Comparison of ENCODE assay signal across 8 cellular contexts in the genomic region with DNA sequence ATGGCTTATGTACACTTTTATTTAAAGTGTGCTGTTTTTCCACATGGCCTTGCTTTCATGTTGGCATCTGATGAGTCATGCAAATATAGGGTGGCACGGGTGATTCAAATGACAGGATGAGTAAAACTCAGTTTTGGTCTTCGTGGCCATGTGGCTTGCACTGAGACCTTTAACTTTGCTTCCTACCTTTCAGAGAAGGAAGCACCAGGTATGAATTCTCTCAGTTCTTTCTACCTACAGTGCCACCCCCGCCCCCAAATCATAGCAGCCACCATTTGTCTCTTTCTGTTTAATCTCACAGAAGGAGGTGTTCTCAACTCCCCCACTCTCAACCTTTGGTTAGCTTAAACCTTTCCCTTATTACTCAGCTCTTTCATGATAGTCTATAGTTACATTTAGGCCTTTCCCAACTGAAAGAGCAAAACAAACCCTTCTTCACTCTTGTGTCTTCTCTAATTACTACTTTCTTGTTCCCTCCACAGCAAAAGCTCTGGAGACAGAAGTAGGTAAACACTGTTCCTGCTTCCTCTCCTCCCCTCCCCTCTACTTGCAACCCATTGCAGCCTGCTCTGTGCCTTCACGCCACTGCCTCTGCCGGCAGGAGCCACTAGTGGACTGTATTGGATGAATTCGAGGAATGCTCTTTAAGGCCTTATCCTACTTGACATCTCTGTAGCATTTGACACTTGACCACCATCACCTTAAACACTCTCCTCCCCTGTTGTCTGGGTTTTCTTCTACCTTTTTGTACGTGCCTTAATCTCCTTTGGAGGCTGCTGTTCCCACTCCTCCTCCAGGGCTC.
DNase-seq lines count a peak whose midpoint lies in the region; ATAC-seq, FAIRE-seq and TF ChIP-seq lines count a peak whose summit lies in the region.

No MANE protein-coding gene starts in this region.

- intact Hi-C loops in activated T-helper 2 cell treated with anti-CD3 and anti-CD28 coated beads, Interferon-gamma antibody, Interleukin-2, Interleukin-4, amounts not matched to agents 10 μg/mL and 5 μg/mL and 100 μg/mL, durations not matched to agents 14 hours and 24 hours and 36 hours (cut with micrococcal nuclease): loop anchor here (1.0 to 2.0 kb wide), 5 partner anchors 15 to 122 kb away; no protein-coding TSS in a partner anchor
- intact Hi-C loops in spleen (cut with DNase I; ENCODE audit: low total_unique reads): no loop called here

- peak overlapping the region in 3 of 8 donors; percentile 17 to 44 (median 34) for H3K27ac ChIP-seq in spleen

- H3K9me3 ChIP-seq in spleen: no peaks in the 10 kb centered on the region

- no peaks in the 10 kb centered on the region for H3K27me3 Mint-ChIP-seq in IgD-negative memory B cell
- H3K27me3 Mint-ChIP-seq in activated T-helper 2 cell treated with anti-CD3 and anti-CD28 coated beads, Interferon-gamma antibody, Interleukin-2, Interleukin-4, amounts not matched to agents 10 μg/mL and 5 μg/mL and 100 μg/mL, durations not matched to agents 14 hours and 24 hours and 36 hours (ENCODE audit: low read depth): no peaks in the 10 kb centered on the region
- no peaks in the 10 kb centered on the region for H3K27me3 Mint-ChIP-seq in immature natural killer cell (ENCODE audit: low read depth in 3 of 3)

- H3K36me3 Mint-ChIP-seq in IgD-negative memory B cell: peaks cover 1% of the 10 kb centered on the region
- H3K36me3 Mint-ChIP-seq in activated T-helper 2 cell treated with anti-CD3 and anti-CD28 coated beads, Interferon-gamma antibody, Interleukin-2, Interleukin-4, amounts not matched to agents 10 μg/mL and 5 μg/mL and 100 μg/mL, durations not matched to agents 14 hours and 24 hours and 36 hours (ENCODE audit: low read depth): peaks cover 36% of the 10 kb centered on the region
- peaks cover 0 to 4% (median under 1%) of the 10 kb centered on the region in 3 donors for H3K36me3 Mint-ChIP-seq in immature natural killer cell

- H3K4me3 Mint-ChIP-seq in IgD-negative memory B cell (no peak overlapping the region), immature natural killer cell (peak overlapping the region in 2 of 5 donors; percentile 27 to 45)
- H3K4me3 Mint-ChIP-seq in activated T-helper 2 cell treated with anti-CD3 and anti-CD28 coated beads, Interferon-gamma antibody, Interleukin-2, Interleukin-4, amounts not matched to agents 10 μg/mL and 5 μg/mL and 100 μg/mL, durations not matched to agents 14 hours and 24 hours and 36 hours (ENCODE audit: low read depth): peak overlapping the region; percentile 15

- peaks cover 0 to 34% (median 0%) of the 10 kb centered on the region in 6 donors for H3K36me3 ChIP-seq in spleen

- peak; percentile 82 for FAIRE-seq in GM12892 (lab: Jason Lieb, UNC)

- no peak for TF ChIP-seq POLR2A in GM12892 (IDR thresholded peaks at IDR 0.05; ENCODE audit: low read depth, low read length)
- no peak for TF ChIP-seq POLR2A in spleen (IDR thresholded peaks at IDR 0.05)

- H3K27ac Mint-ChIP-seq in IgD-negative memory B cell (peak overlapping the region in 2 of 3 donors; percentile 20 to 43), immature natural killer cell (peak overlapping the region; percentile 18 to 70 (median 50))
- H3K27ac Mint-ChIP-seq in activated T-helper 2 cell treated with anti-CD3 and anti-CD28 coated beads, Interferon-gamma antibody, Interleukin-2, Interleukin-4, amounts not matched to agents 10 μg/mL and 5 μg/mL and 100 μg/mL, durations not matched to agents 14 hours and 24 hours and 36 hours: peak overlapping the region; percentile 80

- H3K4me1 Mint-ChIP-seq in IgD-negative memory B cell: peaks cover 34 to 41% (median 40%) of the 10 kb centered on the region in 3 donors
- peaks cover 48% of the 10 kb centered on the region for H3K4me1 Mint-ChIP-seq in activated T-helper 2 cell treated with anti-CD3 and anti-CD28 coated beads, Interferon-gamma antibody, Interleukin-2, Interleukin-4, amounts not matched to agents 10 μg/mL and 5 μg/mL and 100 μg/mL, durations not matched to agents 14 hours and 24 hours and 36 hours (ENCODE audit: low read depth)
- H3K4me1 Mint-ChIP-seq in immature natural killer cell: peaks cover 54 to 85% of the 10 kb centered on the region in 2 donors

- DNase-seq in GM12892 (ENCODE audit: insufficient read length): no peak
- no peak for DNase-seq in activated T-helper 2 cell treated with anti-CD3 and anti-CD28 coated beads, Interferon-gamma antibody, Interleukin-2, Interleukin-4, amounts not matched to agents 10 μg/mL and 5 μg/mL and 100 μg/mL, durations not matched to agents 14 hours and 24 hours and 36 hours (ENCODE audit: low spot score)
- DNase-seq in immature natural killer cell: no peak
- DNase-seq in stimulated activated CD4-positive, alpha-beta T cell treated with anti-CD3 and anti-CD28 coated beads, TNF-alpha, amount 100 ng/mL, for 4 hours (ENCODE audit: low read depth in 3 of 3): peak; percentile 26 to 43 (median 30)
- DNase-seq in NCI-H226: no peak
- DNase-seq in spleen: no peak

- peaks cover 17 to 78% (median 44%) of the 10 kb centered on the region in 6 donors for H3K4me1 ChIP-seq in spleen

- no peak for TF ChIP-seq CTCF in spleen (IDR thresholded peaks at IDR 0.05 in 8 of 11, conservative IDR thresholded peaks at IDR 0.05 in 3 of 11)

- H3K27me3 ChIP-seq in spleen (replicated peaks in 1 of 7): no peaks in the 10 kb centered on the region

- ATAC-seq in HG03280 (IDR thresholded peaks at IDR 0.05; ENCODE audit: unreplicated experiment): no peak

- H3K4me3 ChIP-seq in spleen: no peak overlapping the region

- 52 to 65% (median 55%) methylated on average over 7 of the region's 7 CpGs for WGBS in spleen, 5 donors

- H3K9me3 Mint-ChIP-seq in IgD-negative memory B cell (no peaks in the 10 kb centered on the region), immature natural killer cell (no peaks in the 10 kb centered on the region)
- no peaks in the 10 kb centered on the region for H3K9me3 Mint-ChIP-seq in activated T-helper 2 cell treated with anti-CD3 and anti-CD28 coated beads, Interferon-gamma antibody, Interleukin-2, Interleukin-4, amounts not matched to agents 10 μg/mL and 5 μg/mL and 100 μg/mL, durations not matched to agents 14 hours and 24 hours and 36 hours

Comparison
In these comparisons a context has a peak if more than half of its experiments do, and no peak if none do; other contexts are left out.
1. DNase-seq: peak in stimulated activated CD4-positive, alpha-beta T cell treated with anti-CD3 and anti-CD28 coated beads, TNF-alpha, amount 100 ng/mL, for 4 hours (3 of 3); none in GM12892 (single experiment), activated T-helper 2 cell treated with anti-CD3 and anti-CD28 coated beads, Interferon-gamma antibody, Interleukin-2, Interleukin-4, amounts not matched to agents 10 μg/mL and 5 μg/mL and 100 μg/mL, durations not matched to agents 14 hours and 24 hours and 36 hours (single experiment), immature natural killer cell (0 of 3), NCI-H226 (single experiment) and spleen (single experiment).
2. Peak in every context shown above with its lines, with median percentiles within 50 percentile points of each other: H3K27ac Mint-ChIP-seq.